ENCODE assay signal across 1 cellular context in genomic region chr5:10456583-10457562, GRCh38.
TF ChIP-seq lines count a peak whose summit lies in the region.

No MANE protein-coding gene starts in this region.

TF ChIP-seq in GM23338, 12 proteins besides CTCF, POLR2A, EP300 and RAD21 (continued from another document):
- TF ChIP-seq, protein P1, sequence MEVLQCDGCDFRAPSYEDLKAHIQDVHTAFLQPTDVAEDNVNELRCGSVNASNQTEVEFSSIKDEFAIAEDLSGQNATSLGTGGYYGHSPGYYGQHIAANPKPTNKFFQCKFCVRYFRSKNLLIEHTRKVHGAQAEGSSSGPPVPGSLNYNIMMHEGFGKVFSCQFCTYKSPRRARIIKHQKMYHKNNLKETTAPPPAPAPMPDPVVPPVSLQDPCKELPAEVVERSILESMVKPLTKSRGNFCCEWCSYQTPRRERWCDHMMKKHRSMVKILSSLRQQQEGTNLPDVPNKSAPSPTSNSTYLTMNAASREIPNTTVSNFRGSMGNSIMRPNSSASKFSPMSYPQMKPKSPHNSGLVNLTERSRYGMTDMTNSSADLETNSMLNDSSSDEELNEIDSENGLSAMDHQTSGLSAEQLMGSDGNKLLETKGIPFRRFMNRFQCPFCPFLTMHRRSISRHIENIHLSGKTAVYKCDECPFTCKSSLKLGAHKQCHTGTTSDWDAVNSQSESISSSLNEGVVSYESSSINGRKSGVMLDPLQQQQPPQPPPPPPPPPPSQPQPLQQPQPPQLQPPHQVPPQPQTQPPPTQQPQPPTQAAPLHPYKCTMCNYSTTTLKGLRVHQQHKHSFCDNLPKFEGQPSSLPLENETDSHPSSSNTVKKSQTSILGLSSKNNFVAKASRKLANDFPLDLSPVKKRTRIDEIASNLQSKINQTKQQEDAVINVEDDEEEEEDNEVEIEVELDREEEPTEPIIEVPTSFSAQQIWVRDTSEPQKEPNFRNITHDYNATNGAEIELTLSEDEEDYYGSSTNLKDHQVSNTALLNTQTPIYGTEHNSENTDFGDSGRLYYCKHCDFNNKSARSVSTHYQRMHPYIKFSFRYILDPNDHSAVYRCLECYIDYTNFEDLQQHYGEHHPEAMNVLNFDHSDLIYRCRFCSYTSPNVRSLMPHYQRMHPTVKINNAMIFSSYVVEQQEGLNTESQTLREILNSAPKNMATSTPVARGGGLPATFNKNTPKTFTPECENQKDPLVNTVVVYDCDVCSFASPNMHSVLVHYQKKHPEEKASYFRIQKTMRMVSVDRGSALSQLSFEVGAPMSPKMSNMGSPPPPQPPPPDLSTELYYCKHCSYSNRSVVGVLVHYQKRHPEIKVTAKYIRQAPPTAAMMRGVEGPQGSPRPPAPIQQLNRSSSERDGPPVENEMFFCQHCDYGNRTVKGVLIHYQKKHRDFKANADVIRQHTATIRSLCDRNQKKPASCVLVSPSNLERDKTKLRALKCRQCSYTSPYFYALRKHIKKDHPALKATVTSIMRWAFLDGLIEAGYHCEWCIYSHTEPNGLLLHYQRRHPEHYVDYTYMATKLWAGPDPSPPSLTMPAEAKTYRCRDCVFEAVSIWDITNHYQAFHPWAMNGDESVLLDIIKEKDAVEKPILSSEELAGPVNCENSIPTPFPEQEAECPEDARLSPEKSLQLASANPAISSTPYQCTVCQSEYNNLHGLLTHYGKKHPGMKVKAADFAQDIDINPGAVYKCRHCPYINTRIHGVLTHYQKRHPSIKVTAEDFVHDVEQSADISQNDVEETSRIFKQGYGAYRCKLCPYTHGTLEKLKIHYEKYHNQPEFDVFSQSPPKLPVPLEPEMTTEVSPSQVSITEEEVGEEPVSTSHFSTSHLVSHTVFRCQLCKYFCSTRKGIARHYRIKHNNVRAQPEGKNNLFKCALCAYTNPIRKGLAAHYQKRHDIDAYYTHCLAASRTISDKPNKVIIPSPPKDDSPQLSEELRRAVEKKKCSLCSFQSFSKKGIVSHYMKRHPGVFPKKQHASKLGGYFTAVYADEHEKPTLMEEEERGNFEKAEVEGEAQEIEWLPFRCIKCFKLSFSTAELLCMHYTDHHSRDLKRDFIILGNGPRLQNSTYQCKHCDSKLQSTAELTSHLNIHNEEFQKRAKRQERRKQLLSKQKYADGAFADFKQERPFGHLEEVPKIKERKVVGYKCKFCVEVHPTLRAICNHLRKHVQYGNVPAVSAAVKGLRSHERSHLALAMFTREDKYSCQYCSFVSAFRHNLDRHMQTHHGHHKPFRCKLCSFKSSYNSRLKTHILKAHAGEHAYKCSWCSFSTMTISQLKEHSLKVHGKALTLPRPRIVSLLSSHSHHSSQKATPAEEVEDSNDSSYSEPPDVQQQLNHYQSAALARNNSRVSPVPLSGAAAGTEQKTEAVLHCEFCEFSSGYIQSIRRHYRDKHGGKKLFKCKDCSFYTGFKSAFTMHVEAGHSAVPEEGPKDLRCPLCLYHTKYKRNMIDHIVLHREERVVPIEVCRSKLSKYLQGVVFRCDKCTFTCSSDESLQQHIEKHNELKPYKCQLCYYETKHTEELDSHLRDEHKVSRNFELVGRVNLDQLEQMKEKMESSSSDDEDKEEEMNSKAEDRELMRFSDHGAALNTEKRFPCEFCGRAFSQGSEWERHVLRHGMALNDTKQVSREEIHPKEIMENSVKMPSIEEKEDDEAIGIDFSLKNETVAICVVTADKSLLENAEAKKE (CRISPR knock-in tag; IDR thresholded peaks at IDR 0.05) = no peak
- TF ChIP-seq EZH2 (IDR thresholded peaks at IDR 0.05; ENCODE audit: low read depth, unreplicated experiment) (no peak), ZNF114 (CRISPR knock-in tag; IDR thresholded peaks at IDR 0.05) (no peak), NANOG (IDR thresholded peaks at IDR 0.05; ENCODE audit: borderline replicate concordance) (no peak), EZH2phosphoT487 (IDR thresholded peaks at IDR 0.05; ENCODE audit: unreplicated experiment) (no peak), CREB1 (CRISPR knock-in tag; IDR thresholded peaks at IDR 0.05; ENCODE audit: low read depth) (no peak), ZNF331 (CRISPR knock-in tag; IDR thresholded peaks at IDR 0.05; ENCODE audit: low read depth) (no peak), JUNB (IDR thresholded peaks at IDR 0.05; ENCODE audit: unreplicated experiment) (no peak)
- TF ChIP-seq, protein P2, sequence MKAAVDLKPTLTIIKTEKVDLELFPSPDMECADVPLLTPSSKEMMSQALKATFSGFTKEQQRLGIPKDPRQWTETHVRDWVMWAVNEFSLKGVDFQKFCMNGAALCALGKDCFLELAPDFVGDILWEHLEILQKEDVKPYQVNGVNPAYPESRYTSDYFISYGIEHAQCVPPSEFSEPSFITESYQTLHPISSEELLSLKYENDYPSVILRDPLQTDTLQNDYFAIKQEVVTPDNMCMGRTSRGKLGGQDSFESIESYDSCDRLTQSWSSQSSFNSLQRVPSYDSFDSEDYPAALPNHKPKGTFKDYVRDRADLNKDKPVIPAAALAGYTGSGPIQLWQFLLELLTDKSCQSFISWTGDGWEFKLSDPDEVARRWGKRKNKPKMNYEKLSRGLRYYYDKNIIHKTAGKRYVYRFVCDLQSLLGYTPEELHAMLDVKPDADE (IDR thresholded peaks at IDR 0.05) = no peak
- TF ChIP-seq, protein P3, sequence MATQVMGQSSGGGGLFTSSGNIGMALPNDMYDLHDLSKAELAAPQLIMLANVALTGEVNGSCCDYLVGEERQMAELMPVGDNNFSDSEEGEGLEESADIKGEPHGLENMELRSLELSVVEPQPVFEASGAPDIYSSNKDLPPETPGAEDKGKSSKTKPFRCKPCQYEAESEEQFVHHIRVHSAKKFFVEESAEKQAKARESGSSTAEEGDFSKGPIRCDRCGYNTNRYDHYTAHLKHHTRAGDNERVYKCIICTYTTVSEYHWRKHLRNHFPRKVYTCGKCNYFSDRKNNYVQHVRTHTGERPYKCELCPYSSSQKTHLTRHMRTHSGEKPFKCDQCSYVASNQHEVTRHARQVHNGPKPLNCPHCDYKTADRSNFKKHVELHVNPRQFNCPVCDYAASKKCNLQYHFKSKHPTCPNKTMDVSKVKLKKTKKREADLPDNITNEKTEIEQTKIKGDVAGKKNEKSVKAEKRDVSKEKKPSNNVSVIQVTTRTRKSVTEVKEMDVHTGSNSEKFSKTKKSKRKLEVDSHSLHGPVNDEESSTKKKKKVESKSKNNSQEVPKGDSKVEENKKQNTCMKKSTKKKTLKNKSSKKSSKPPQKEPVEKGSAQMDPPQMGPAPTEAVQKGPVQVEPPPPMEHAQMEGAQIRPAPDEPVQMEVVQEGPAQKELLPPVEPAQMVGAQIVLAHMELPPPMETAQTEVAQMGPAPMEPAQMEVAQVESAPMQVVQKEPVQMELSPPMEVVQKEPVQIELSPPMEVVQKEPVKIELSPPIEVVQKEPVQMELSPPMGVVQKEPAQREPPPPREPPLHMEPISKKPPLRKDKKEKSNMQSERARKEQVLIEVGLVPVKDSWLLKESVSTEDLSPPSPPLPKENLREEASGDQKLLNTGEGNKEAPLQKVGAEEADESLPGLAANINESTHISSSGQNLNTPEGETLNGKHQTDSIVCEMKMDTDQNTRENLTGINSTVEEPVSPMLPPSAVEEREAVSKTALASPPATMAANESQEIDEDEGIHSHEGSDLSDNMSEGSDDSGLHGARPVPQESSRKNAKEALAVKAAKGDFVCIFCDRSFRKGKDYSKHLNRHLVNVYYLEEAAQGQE (IDR thresholded peaks at IDR 0.05; ENCODE audit: unreplicated experiment) = no peak
